ENCODE assay signal across 13 cellular contexts in genomic region chr10:97434557-97434956, GRCh38. TPM values are rescaled to one million over a fixed set of nuclear protein-coding genes. Genes with fewer than 3 reads are reported as not detected.
A peak's percentile ranks its signal among the peaks of the same experiment; 100 is the strongest.
DNase-seq lines count a peak whose midpoint lies in the region; ATAC-seq and TF ChIP-seq lines count a peak whose summit lies in the region.
"Had no signal": no experiment of that assay in that cellular context is flagged by ENCODE, and none has a peak within 500 bp of the region (broad histone marks: within the 10 kb centered on the region; RNA-seq: fewer than 3 reads in every experiment).

No MANE protein-coding gene starts in this region.

- DNase-seq in CD14-positive monocyte (ENCODE audit: low spot score): no peak
- DNase-seq in WTC11 (ENCODE audit: low spot score): no peak
- no peak for DNase-seq in natural killer cell
- no peak for DNase-seq in globus pallidus (ENCODE audit: low spot score)
- DNase-seq in posterior cingulate gyrus: no peak
- DNase-seq in NCI-H69 (lab: John Stamatoyannopoulos, UW): no peak
- DNase-seq: activated CD4-positive, alpha-beta T cell treated with anti-CD3 and anti-CD28 coated beads, Interleukin-2, amount 10 ng/mL, durations not matched to agents 7 days and 5 days; effector CD4-positive, alpha-beta T cell; stimulated activated CD4-positive, alpha-beta T cell treated with anti-CD3 and anti-CD28 coated beads, Interleukin-2, amount 100 ng/mL, for 24 hours had no signal

- peaks cover 48% of the 10 kb centered on the region for H3F3A ChIP-seq in DOHH2 (ENCODE audit: control insufficient read depth, insufficient read depth)

- H3K36me3 Mint-ChIP-seq in CD14-positive monocyte: peaks cover 68 to 88% of the 10 kb centered on the region in 2 donors
- peaks cover 73% of the 10 kb centered on the region for H3K36me3 Mint-ChIP-seq in WTC11
- no peaks in the 10 kb centered on the region for H3K36me3 Mint-ChIP-seq in natural killer cell

- H3K9me3 ChIP-seq in DOHH2 (ENCODE audit: control insufficient read depth, insufficient read depth, low read length): no peaks in the 10 kb centered on the region
- H3K9me3 ChIP-seq: heart left ventricle, suprapubic skin had no signal

- no peak overlapping the region for H3K4me2 ChIP-seq in DOHH2 (ENCODE audit: low read length)

- peaks cover 11% of the 10 kb centered on the region; the same call in 1 of the 2 replicates for H3K4me1 ChIP-seq in DOHH2 (ENCODE audit: control insufficient read depth, low read length)

- H3K4me3 Mint-ChIP-seq in CD14-positive monocyte (no peak overlapping the region), WTC11 (no peak overlapping the region), natural killer cell (no peak overlapping the region)
- H3K4me3 Mint-ChIP-seq: activated CD4-positive, alpha-beta T cell treated with anti-CD3 and anti-CD28 coated beads, Interleukin-2, amount 10 ng/mL, durations not matched to agents 7 days and 5 days; central memory CD8-positive, alpha-beta T cell had no signal

- POLR2A ChIA-PET in WTC11 (lab: Charles Lee): interaction anchor here (0.7 to 1.2 kb wide), 2 partner anchors 20 kb away, joined by 3 to 8 read pairs; no protein-coding TSS in a partner anchor

- peak overlapping the region in 4 of 7 donors; percentile 5 to 82 (median 70) for H3K27ac Mint-ChIP-seq in CD14-positive monocyte
- peak overlapping the region; percentile 39 for H3K27ac Mint-ChIP-seq in WTC11
- H3K27ac Mint-ChIP-seq in natural killer cell: peak overlapping the region; percentile 24 to 28

- H3K4me3 ChIP-seq in DOHH2 (ENCODE audit: low read length): no peak overlapping the region
- H3K4me3 ChIP-seq: heart left ventricle, suprapubic skin had no signal

- intact Hi-C loops in CD14-positive monocyte (cut with micrococcal nuclease): no loop called here
- intact Hi-C loops in natural killer cell (cut with micrococcal nuclease): no loop called here
- intact Hi-C loops in posterior cingulate gyrus (cut with DNase I): no loop called here

- H3K9me2 ChIP-seq in DOHH2 (replicated peaks; ENCODE audit: control insufficient read depth, low read length): no peaks in the 10 kb centered on the region

- ATAC-seq in WTC11 (peak; percentile 38; the same call in 1 of the 2 replicates), natural killer cell (no peak)
- ATAC-seq: heart left ventricle had no signal

- peaks cover 74% of the 10 kb centered on the region for H3K36me3 ChIP-seq in DOHH2 (ENCODE audit: control insufficient read depth, low read length)

- H3K27ac ChIP-seq in DOHH2 (ENCODE audit: low read depth, low read length): peak overlapping the region; percentile 16; the same call in 1 of the 2 replicates
- H3K27ac ChIP-seq: heart left ventricle, suprapubic skin had no signal

- CTCF ChIA-PET in WTC11 (lab: Charles Lee): interaction anchor here (1.0 to 1.8 kb wide), 5 partner anchors 10 to 28 kb away, joined by 3 to 6 read pairs (median 4); no protein-coding TSS in a partner anchor

- H3K9me3 Mint-ChIP-seq in CD14-positive monocyte (no peaks in the 10 kb centered on the region), WTC11 (no peaks in the 10 kb centered on the region), natural killer cell (no peaks in the 10 kb centered on the region)
- H3K9me3 Mint-ChIP-seq: activated CD4-positive, alpha-beta T cell treated with anti-CD3 and anti-CD28 coated beads, Interleukin-2, amount 10 ng/mL, durations not matched to agents 7 days and 5 days; central memory CD8-positive, alpha-beta T cell had no signal

- no peaks in the 10 kb centered on the region for H4K20me1 ChIP-seq in DOHH2 (ENCODE audit: control insufficient read depth, insufficient read depth, low read depth, low read length)

- H3K4me1 Mint-ChIP-seq in CD14-positive monocyte (peaks cover under 1% of the 10 kb centered on the region), WTC11 (peaks cover under 1% of the 10 kb centered on the region), natural killer cell (no peaks in the 10 kb centered on the region)
- H3K4me1 Mint-ChIP-seq: central memory CD8-positive, alpha-beta T cell had no signal

- TF ChIP-seq CTCF in CD14-positive monocyte (IDR thresholded peaks at IDR 0.05) (no peak), DOHH2 (IDR thresholded peaks at IDR 0.05; ENCODE audit: low read depth, low read length, poor library complexity, severe bottlenecking) (no peak), WTC11 (IDR thresholded peaks at IDR 0.05) (no peak), natural killer cell (IDR thresholded peaks at IDR 0.05) (no peak)

- H3K27me3 Mint-ChIP-seq in CD14-positive monocyte (ENCODE audit: low read depth in 3 of 3): no peaks in the 10 kb centered on the region
- no peaks in the 10 kb centered on the region for H3K27me3 Mint-ChIP-seq in WTC11 (ENCODE audit: low read depth)
- no peaks in the 10 kb centered on the region for H3K27me3 Mint-ChIP-seq in natural killer cell (ENCODE audit: low read depth in 2 of 2)
- H3K27me3 Mint-ChIP-seq: activated CD4-positive, alpha-beta T cell treated with anti-CD3 and anti-CD28 coated beads, Interleukin-2, amount 10 ng/mL, durations not matched to agents 7 days and 5 days; central memory CD8-positive, alpha-beta T cell had no signal

- H3K27me3 ChIP-seq in DOHH2 (ENCODE audit: control insufficient read depth, low read length): no peaks in the 10 kb centered on the region
- H3K27me3 ChIP-seq: heart left ventricle, suprapubic skin had no signal

- H3K79me2 ChIP-seq in DOHH2 (ENCODE audit: control insufficient read depth, low read length): peaks cover 20% of the 10 kb centered on the region

TF ChIP-seq in WTC11, 78 proteins besides CTCF, POLR2A, EP300 and RAD21:
- TF ChIP-seq JUN (CRISPR knock-in tag; IDR thresholded peaks at IDR 0.05): no peak
- TF ChIP-seq CREB1 (CRISPR knock-in tag; IDR thresholded peaks at IDR 0.05): no peak
- TF ChIP-seq USF2 (CRISPR knock-in tag; IDR thresholded peaks at IDR 0.05): no peak
- TF ChIP-seq ZMAT4 (CRISPR knock-in tag; IDR thresholded peaks at IDR 0.05): peak; percentile 79

RNA-seq across cellular contexts. Expression of gene PGAM1, which starts 8.6 kb away (rescaled TPM):
- 100 to 1,000 TPM; 498 to 749 TPM for polyA plus RNA-seq in CD14-positive monocyte
- total RNA-seq in WTC11 (2021) (833 to 990 TPM (median 989 TPM) in 3 replicates), natural killer cell (100 to 1,000 TPM in 1 of 3 donors, 10 to 100 TPM in 2; 92.6 to 104 (median 96.0) TPM)

RNA-seq across cellular contexts. Expression of gene EXOSC1, which starts 11.2 kb away (rescaled TPM):
- polyA plus RNA-seq in CD14-positive monocyte: 10 to 100 TPM; 55.8 to 60.6 TPM
- total RNA-seq in WTC11 (2021): 48.4 to 53.7 TPM (median 50.0 TPM) in 3 replicates
- 10 to 100 TPM; 36.9 to 44.4 (median 37.6) TPM for total RNA-seq in natural killer cell

RNA-seq across cellular contexts. Expression of gene ZDHHC16, which starts 11.4 kb away (rescaled TPM):
- polyA plus RNA-seq in CD14-positive monocyte: 10 to 100 TPM; 24.1 to 26.4 TPM
- 39.6 to 44.4 TPM (median 44.0 TPM) in 3 replicates for total RNA-seq in WTC11 (2021)
- total RNA-seq in natural killer cell: 10 to 100 TPM; 11.3 to 18.7 (median 12.7) TPM

RNA-seq across cellular contexts. Expression of gene RRP12, which starts 33.4 kb away (rescaled TPM):
- 10 to 100 TPM; 31.0 to 44.3 TPM for polyA plus RNA-seq in CD14-positive monocyte
- 44.9 to 56.6 TPM (median 45.6 TPM) in 3 replicates for total RNA-seq in WTC11 (2021)
- total RNA-seq in natural killer cell: 100 to 1,000 TPM in 1 of 3 donors, 10 to 100 TPM in 2; 60.1 to 234 (median 79.2) TPM
